In the genomic region with DNA sequence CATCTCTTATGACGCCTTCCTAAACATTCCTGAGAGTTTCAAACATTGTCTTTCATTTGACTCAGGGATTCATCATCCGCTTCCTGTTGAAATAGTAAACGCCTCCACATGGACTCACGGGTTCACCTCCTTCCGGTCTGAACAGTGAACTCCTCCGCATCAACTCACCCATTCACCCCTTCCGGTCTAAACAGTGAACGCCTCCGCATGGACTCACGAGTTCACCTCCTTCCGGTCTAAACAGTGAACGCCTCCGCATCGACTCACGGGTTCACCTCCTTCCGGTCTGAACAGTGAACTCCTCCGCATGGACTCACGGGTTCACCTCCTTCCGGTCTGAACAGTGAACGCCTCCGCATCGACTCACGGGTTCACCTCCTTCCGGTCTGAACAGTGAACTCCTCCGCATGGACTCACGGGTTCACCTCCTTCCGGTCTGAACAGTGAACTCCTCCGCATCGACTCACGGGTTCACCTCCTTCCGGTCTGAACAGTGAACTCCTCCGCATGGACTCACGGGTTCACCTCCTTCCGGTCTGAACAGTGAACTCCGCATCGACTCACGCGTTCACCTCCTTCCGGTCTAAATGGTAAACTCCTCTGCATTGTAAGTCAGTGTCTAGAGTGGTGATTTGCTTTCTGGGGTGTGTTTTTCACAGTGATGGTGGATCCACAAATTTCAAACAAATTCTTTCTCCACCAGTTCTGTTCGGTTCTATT, we compare ENCODE assay signal across 11 cellular contexts. TPM values are rescaled to one million over a fixed set of nuclear protein-coding genes. Genes with fewer than 3 reads are reported as not detected.
DNase-seq lines count a peak whose midpoint lies in the region; TF ChIP-seq lines count a peak whose summit lies in the region.
"Not testable (repeated sequence)": the region's sequence is repeated elsewhere in the genome, so short reads cannot be mapped to it uniquely, and the experiment has no call there.
"Had no signal": no experiment of that assay in that cellular context is flagged by ENCODE, and none has a peak within 500 bp of the region (broad histone marks: within the 10 kb centered on the region; RNA-seq: fewer than 3 reads in every experiment).

No MANE protein-coding gene starts in this region.

- H3K36me3 ChIP-seq in Caco-2 (ENCODE audit: control insufficient read depth, insufficient read depth, low read length); HEK293 (ENCODE audit: control insufficient read depth in 2 of 2, insufficient read depth in 1 of 2, low read length in 2 of 2); brain microvascular endothelial cell (replicated peaks); osteoblast (ENCODE audit: insufficient read depth, low read length): not testable (repeated sequence)

- H3K27ac ChIP-seq in HEK293 (ENCODE audit: extremely low read depth, low read depth, low read length); RWPE1: not testable (repeated sequence)
- peak overlapping the region; percentile 71 for H3K27ac ChIP-seq in brain microvascular endothelial cell
- H3K27ac ChIP-seq in osteoblast (ENCODE audit: low read depth, low read length): peak overlapping the region; percentile 34

- intact Hi-C loops in Caco-2 (cut with micrococcal nuclease; ENCODE audit: unreplicated experiment): loop anchor here (10.0 kb wide), 1 partner anchor 215 kb away; no protein-coding TSS in a partner anchor

- in situ Hi-C loops in brain microvascular endothelial cell (cut with HindIII; ENCODE audit: low pct_ligation_motif_present, low sequenced_read_pairs): not testable (repeated sequence)

- H3K4me3 ChIP-seq in Caco-2 (ENCODE audit: low read depth, low read length); brain microvascular endothelial cell (ENCODE audit: low read depth, low read length); fibroblast of mammary gland (ENCODE audit: control insufficient read depth, low read depth, low read length); osteoblast (ENCODE audit: insufficient read depth, low read length): not testable (repeated sequence)
- H3K4me3 ChIP-seq in HEK293 (ENCODE audit: low read depth, low read length): peak overlapping the region; percentile 30

- not testable (repeated sequence) for H3K4me2 ChIP-seq in osteoblast (ENCODE audit: insufficient read depth, low read length)

- H3K4me1 Mint-ChIP-seq in Caco-2 (ENCODE audit: low read depth, unreplicated experiment): peaks cover 15% of the 10 kb centered on the region

- peak overlapping the region; percentile 74 for H3K27ac Mint-ChIP-seq in Caco-2 (ENCODE audit: unreplicated experiment)

- TF ChIP-seq CTCF in Caco-2 (IDR thresholded peaks at IDR 0.05; ENCODE audit: insufficient read depth in 1 of 2, low read depth in 1 of 2, low read length in 1 of 2, severe bottlenecking in 1 of 2, unreplicated experiment in 1 of 2); HEK293 (tag by site-specific recombination; IDR thresholded peaks at IDR 0.05); RWPE1 (conservative IDR thresholded peaks at IDR 0.05; ENCODE audit: low read depth); brain microvascular endothelial cell (IDR thresholded peaks at IDR 0.05; ENCODE audit: low read depth, low read length, missing control alignments); fibroblast of mammary gland (conservative IDR thresholded peaks at IDR 0.05; ENCODE audit: control insufficient read depth, insufficient read depth, low read depth, low read length); osteoblast (IDR thresholded peaks at IDR 0.05; ENCODE audit: extremely low read depth, low read depth, low read length): not testable (repeated sequence)

- POLR2A ChIA-PET in Caco-2 (lab: Charles Lee); HEK293 (lab: Yijun Ruan, JAX); RWPE1 (lab: Yijun Ruan, JAX; ENCODE audit: low non-redundant PET): not testable (repeated sequence)

- not testable (repeated sequence) for H3K27me3 ChIP-seq in Caco-2 (replicated peaks; ENCODE audit: control insufficient read depth, insufficient read depth, low read length); brain microvascular endothelial cell (replicated peaks); osteoblast (ENCODE audit: insufficient read depth, low read length)

- H3K36me3 Mint-ChIP-seq in Caco-2 (ENCODE audit: insufficient read depth, unreplicated experiment): peaks cover 17% of the 10 kb centered on the region

- not testable (repeated sequence) for H3K4me3 Mint-ChIP-seq in Caco-2 (ENCODE audit: unreplicated experiment)

- not testable (repeated sequence) for DNase-seq in Caco-2
- DNase-seq in M059J (ENCODE audit: low read depth): peak; percentile 64
- peak; percentile 23 for DNase-seq in RWPE1 (ENCODE audit: low spot score)
- DNase-seq in brain microvascular endothelial cell: peak; percentile 58
- peak; percentile 28 for DNase-seq in fibroblast of mammary gland (ENCODE audit: low read depth)
- peak; percentile 63 for DNase-seq in osteoblast (ENCODE audit: insufficient read length, low spot score, missing footprints)

- H3K9me3 ChIP-seq in Caco-2; HEK293 (ENCODE audit: control insufficient read depth, insufficient read depth, low read depth, low read length); osteoblast (ENCODE audit: low read depth, low read length): not testable (repeated sequence)

- not testable (repeated sequence) for H3K27me3 Mint-ChIP-seq in Caco-2 (ENCODE audit: insufficient read depth, unreplicated experiment)

- CTCF ChIA-PET in Caco-2 (lab: Charles Lee); HEK293 (lab: Yijun Ruan, JAX): not testable (repeated sequence)
- CTCF ChIA-PET in RWPE1 (lab: Yijun Ruan, JAX): interaction anchor here (0.7 kb wide), 1 partner anchor 247 kb away, joined by 3 read pairs; no protein-coding TSS in a partner anchor

- H3K4me1 ChIP-seq in Caco-2: peaks cover 16% of the 10 kb centered on the region
- not testable (repeated sequence) for H3K4me1 ChIP-seq in HEK293 (ENCODE audit: control insufficient read depth, insufficient read depth, low read length); osteoblast (ENCODE audit: insufficient read depth, low read length)

- not testable (repeated sequence) for BruUV-seq in Caco-2 (replicated peaks; lab: Mats Ljungman, UMichigan)

- H2AFZ ChIP-seq in osteoblast (ENCODE audit: low read length): peak overlapping the region; percentile 56

- H3K79me2 ChIP-seq in osteoblast (ENCODE audit: insufficient read depth, low read length): not testable (repeated sequence)

- H4K20me1 ChIP-seq in osteoblast (ENCODE audit: insufficient read depth, low read length): not testable (repeated sequence)

- not testable (repeated sequence) for H3K9me3 Mint-ChIP-seq in Caco-2 (ENCODE audit: unreplicated experiment)

TF ChIP-seq in HEK293, 187 proteins besides CTCF, POLR2A, EP300 and RAD21:
- peak; percentile 85 for TF ChIP-seq SETDB1 (IDR thresholded peaks at IDR 0.05; ENCODE audit: insufficient read length, low read length)

RNA-seq across cellular contexts. Expression of gene TRIML1, which starts 20.4 kb away (rescaled TPM):
- total RNA-seq in Caco-2 (2022) (not detected in 2 replicates), osteoblast (not detected in 2 replicates)
- 0.15 TPM in 1 of 2 replicates, not detected in the other for total RNA-seq in M059J (2014; rRNA removed; shearing (Covaris generic))
- total RNA-seq: CD8-positive, alpha-beta T cell; G401; GM12878; H7 had no signal

RNA-seq across cellular contexts. Expression of gene TRIML2, which starts 50.3 kb away (rescaled TPM):
- total RNA-seq in Caco-2 (2022) (1.5 and 2.2 TPM in 2 replicates), osteoblast (under 0.01 TPM in 1 of 2 replicates, not detected in the other)
- total RNA-seq in M059J (2014; rRNA removed; shearing (Covaris generic)): 0.27 and 1.0 TPM in 2 replicates
- total RNA-seq: CD8-positive, alpha-beta T cell; G401; GM12878 had no signal
